Comparison of ENCODE assay signal across 8 cellular contexts in the genomic region with DNA sequence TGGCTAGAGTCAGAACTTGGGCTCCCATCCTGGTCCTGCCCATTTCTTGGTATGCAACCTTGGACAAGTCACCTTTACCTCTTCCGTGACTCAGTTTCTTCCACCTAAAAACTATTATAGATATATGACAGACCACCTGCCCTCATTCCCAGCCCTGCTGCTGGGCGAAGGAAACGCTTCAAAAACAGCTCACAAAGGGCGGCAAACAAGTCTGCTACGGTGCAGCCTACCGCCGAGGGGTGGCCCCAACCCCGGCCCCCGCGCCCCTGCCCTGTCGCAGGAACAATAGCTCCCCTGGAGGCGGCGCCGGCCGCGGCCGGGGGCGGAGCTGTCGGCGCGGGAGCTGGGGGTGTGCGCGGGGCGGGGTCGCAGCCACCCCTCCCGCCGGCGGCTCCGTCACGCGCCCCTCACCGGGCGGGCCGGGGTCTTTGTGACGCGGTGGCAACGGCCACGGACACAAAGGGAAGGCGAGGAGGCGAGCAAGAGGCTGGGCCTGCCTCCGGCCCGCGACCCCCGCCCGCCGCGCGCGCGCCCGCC. TPM values are rescaled to one million over a fixed set of nuclear protein-coding genes. Genes with fewer than 3 reads are reported as not detected.
A peak's percentile ranks its signal among the peaks of the same experiment; 100 is the strongest.
DNase-seq lines count a peak whose midpoint lies in the region; TF ChIP-seq lines count a peak whose summit lies in the region.

A gene with protein sequence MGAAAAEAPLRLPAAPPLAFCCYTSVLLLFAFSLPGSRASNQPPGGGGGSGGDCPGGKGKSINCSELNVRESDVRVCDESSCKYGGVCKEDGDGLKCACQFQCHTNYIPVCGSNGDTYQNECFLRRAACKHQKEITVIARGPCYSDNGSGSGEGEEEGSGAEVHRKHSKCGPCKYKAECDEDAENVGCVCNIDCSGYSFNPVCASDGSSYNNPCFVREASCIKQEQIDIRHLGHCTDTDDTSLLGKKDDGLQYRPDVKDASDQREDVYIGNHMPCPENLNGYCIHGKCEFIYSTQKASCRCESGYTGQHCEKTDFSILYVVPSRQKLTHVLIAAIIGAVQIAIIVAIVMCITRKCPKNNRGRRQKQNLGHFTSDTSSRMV (plus strand): TSS at position 425 of the 537 bp plus-strand sequence. CDS start 396 bp downstream, outside the sequence.

- DNase-seq in NCI-H2107 (lab: John Stamatoyannopoulos, UW): peak; percentile 45
- DNase-seq in activated CD8-positive, alpha-beta memory T cell treated with anti-CD3 and anti-CD28 coated beads for 48 hours (ENCODE audit: low read depth in 2 of 3, low spot score in 2 of 3): peak in 2 of 3 experiments; percentile 10 to 23
- peak; percentile 61 for DNase-seq in epidermal melanocyte (ENCODE audit: insufficient read length, low spot score)
- DNase-seq in myocyte (ENCODE audit: low read depth): peak; percentile 49
- DNase-seq in superior temporal gyrus (ENCODE audit: extremely low spot score): peak; percentile 61
- no peak for DNase-seq in LoVo (ENCODE audit: low spot score)

- H3K36me3 ChIP-seq in ES-I3 (ENCODE audit: insufficient read depth, low read length) (no peaks in the 10 kb centered on the region), HEK293 (ENCODE audit: control insufficient read depth in 2 of 2, insufficient read depth in 1 of 2, low read length in 2 of 2) (no peaks in the 10 kb centered on the region)

- POLR2A ChIA-PET in HEK293 (lab: Yijun Ruan, JAX): interaction anchor here (1.1 to 1.4 kb wide), 2 partner anchors 13 to 185 kb away, joined by 3 read pairs; no protein-coding TSS in a partner anchor

- no peaks in the 10 kb centered on the region for H3K4me1 ChIP-seq in ES-I3 (ENCODE audit: insufficient read depth, low read length)
- peaks cover 8% of the 10 kb centered on the region; the same call in 1 of the 2 replicates for H3K4me1 ChIP-seq in HEK293 (ENCODE audit: control insufficient read depth, insufficient read depth, low read length)

- H3K9me3 ChIP-seq in ES-I3 (ENCODE audit: control insufficient read depth, insufficient read depth, low read length) (no peaks in the 10 kb centered on the region), HEK293 (ENCODE audit: control insufficient read depth, insufficient read depth, low read depth, low read length) (no peaks in the 10 kb centered on the region)

- H3K27ac ChIP-seq in HEK293 (ENCODE audit: extremely low read depth, low read depth, low read length): peak within 1 kb of the TSS; percentile 54; the same call in 1 of the 2 replicates

- CTCF ChIA-PET in HEK293 (lab: Yijun Ruan, JAX): interaction anchor here (0.7 to 1.4 kb wide), 2 partner anchors 36 to 53 kb away, joined by 3 read pairs; no protein-coding TSS in a partner anchor

- peak within 1 kb of the TSS; percentile 63 for H3K9ac ChIP-seq in ES-I3 (ENCODE audit: low read depth, low read length)

- H3K4me3 ChIP-seq in HEK293 (ENCODE audit: low read depth, low read length): peak within 1 kb of the TSS; percentile 91

- no peak for TF ChIP-seq CTCF in HEK293 (tag by site-specific recombination; IDR thresholded peaks at IDR 0.05)

TF ChIP-seq in HEK293, 187 proteins besides CTCF, POLR2A, EP300 and RAD21 (continues in another document):
- TF ChIP-seq, protein P1, sequence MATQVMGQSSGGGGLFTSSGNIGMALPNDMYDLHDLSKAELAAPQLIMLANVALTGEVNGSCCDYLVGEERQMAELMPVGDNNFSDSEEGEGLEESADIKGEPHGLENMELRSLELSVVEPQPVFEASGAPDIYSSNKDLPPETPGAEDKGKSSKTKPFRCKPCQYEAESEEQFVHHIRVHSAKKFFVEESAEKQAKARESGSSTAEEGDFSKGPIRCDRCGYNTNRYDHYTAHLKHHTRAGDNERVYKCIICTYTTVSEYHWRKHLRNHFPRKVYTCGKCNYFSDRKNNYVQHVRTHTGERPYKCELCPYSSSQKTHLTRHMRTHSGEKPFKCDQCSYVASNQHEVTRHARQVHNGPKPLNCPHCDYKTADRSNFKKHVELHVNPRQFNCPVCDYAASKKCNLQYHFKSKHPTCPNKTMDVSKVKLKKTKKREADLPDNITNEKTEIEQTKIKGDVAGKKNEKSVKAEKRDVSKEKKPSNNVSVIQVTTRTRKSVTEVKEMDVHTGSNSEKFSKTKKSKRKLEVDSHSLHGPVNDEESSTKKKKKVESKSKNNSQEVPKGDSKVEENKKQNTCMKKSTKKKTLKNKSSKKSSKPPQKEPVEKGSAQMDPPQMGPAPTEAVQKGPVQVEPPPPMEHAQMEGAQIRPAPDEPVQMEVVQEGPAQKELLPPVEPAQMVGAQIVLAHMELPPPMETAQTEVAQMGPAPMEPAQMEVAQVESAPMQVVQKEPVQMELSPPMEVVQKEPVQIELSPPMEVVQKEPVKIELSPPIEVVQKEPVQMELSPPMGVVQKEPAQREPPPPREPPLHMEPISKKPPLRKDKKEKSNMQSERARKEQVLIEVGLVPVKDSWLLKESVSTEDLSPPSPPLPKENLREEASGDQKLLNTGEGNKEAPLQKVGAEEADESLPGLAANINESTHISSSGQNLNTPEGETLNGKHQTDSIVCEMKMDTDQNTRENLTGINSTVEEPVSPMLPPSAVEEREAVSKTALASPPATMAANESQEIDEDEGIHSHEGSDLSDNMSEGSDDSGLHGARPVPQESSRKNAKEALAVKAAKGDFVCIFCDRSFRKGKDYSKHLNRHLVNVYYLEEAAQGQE (tag by site-specific recombination; IDR thresholded peaks at IDR 0.05): no peak
- TF ChIP-seq PRDM10 (tag by site-specific recombination; IDR thresholded peaks at IDR 0.05) (peak; percentile 16; the same call in 1 of the 2 replicates), KLF10 (tag by site-specific recombination; IDR thresholded peaks at IDR 0.05) (peak; percentile 84; the same call in 1 of the 2 replicates), ZNF174 (tag by site-specific recombination; IDR thresholded peaks at IDR 0.05) (no peak), MEIS1 (CRISPR knock-in tag; IDR thresholded peaks at IDR 0.05; ENCODE audit: borderline replicate concordance) (no peak), ZNF394 (tag by site-specific recombination; IDR thresholded peaks at IDR 0.05; ENCODE audit: borderline replicate concordance) (no peak), ZXDB (tag by site-specific recombination; IDR thresholded peaks at IDR 0.05) (0 out of 2 replicates have a peak, but pooled peaks have one; percentile 33), ZNF792 (tag by site-specific recombination; IDR thresholded peaks at IDR 0.05) (no peak), ZNF335 (tag by site-specific recombination; conservative IDR thresholded peaks at IDR 0.05) (peak; percentile 82), ATF2 (tag by site-specific recombination; IDR thresholded peaks at IDR 0.05; ENCODE audit: low read depth) (no peak), ZBTB26 (tag by site-specific recombination; optimal IDR thresholded peaks at IDR 0.05) (peak; percentile 10)

RNA-seq across cellular contexts. Expression of the gene that starts here (rescaled TPM):
- 5.6 and 8.0 TPM in 2 replicates for total RNA-seq in myocyte
- 1.1 TPM for polyA plus RNA-seq in myocyte (2012)
